ENCODE assay signal across 12 cellular contexts in genomic region chr2:150479075-150479915, GRCh38. TPM values are rescaled to one million over a fixed set of nuclear protein-coding genes. Genes with fewer than 3 reads are reported as not detected.
A peak's percentile ranks its signal among the peaks of the same experiment; 100 is the strongest.
DNase-seq lines count a peak whose midpoint lies in the region; ATAC-seq and TF ChIP-seq lines count a peak whose summit lies in the region.
"Had no signal": no experiment of that assay in that cellular context is flagged by ENCODE, and none has a peak within 500 bp of the region (broad histone marks: within the 10 kb centered on the region; RNA-seq: fewer than 3 reads in every experiment).

No MANE protein-coding gene starts in this region.

- CTCF ChIA-PET in WTC11 (lab: Charles Lee) = no interaction called here

- H3K9me3 ChIP-seq in WERI-Rb-1 (ENCODE audit: severe bottlenecking) = no peaks in the 10 kb centered on the region

- H3K27me3 Mint-ChIP-seq in WTC11 (ENCODE audit: low read depth) = no peaks in the 10 kb centered on the region

- POLR2A ChIA-PET in WTC11 (lab: Charles Lee) = no interaction called here

- peak overlapping the region in 14 of 21 experiments; percentile 4 to 71 (median 50) for H3K27ac ChIP-seq in skin epidermis
- no peak overlapping the region for H3K27ac ChIP-seq in WERI-Rb-1

- peak overlapping the region; percentile 69 for H3K27ac Mint-ChIP-seq in WTC11
- H3K27ac Mint-ChIP-seq: naive thymus-derived CD8-positive, alpha-beta T cell had no signal

- H3K9me3 Mint-ChIP-seq in WTC11 = no peaks in the 10 kb centered on the region

- H3K36me3 Mint-ChIP-seq in WTC11 = peaks cover 43% of the 10 kb centered on the region
- H3K36me3 Mint-ChIP-seq: naive thymus-derived CD8-positive, alpha-beta T cell had no signal

- TF ChIP-seq CTCF in HFF-Myc (IDR thresholded peaks at IDR 0.05; ENCODE audit: low read depth, low read length, missing control alignments) = no peak
- no peak for TF ChIP-seq CTCF in WTC11 (IDR thresholded peaks at IDR 0.05)
- no peak for TF ChIP-seq CTCF in fibroblast of the aortic adventitia (IDR thresholded peaks at IDR 0.05; ENCODE audit: insufficient read depth, low read length)
- no peak for TF ChIP-seq CTCF in WERI-Rb-1 (IDR thresholded peaks at IDR 0.05; ENCODE audit: low read depth, low read length)

- H3K4me3 Mint-ChIP-seq in WTC11 = peak overlapping the region; percentile 33
- H3K4me3 Mint-ChIP-seq: naive thymus-derived CD8-positive, alpha-beta T cell had no signal

- DNase-seq in HFF-Myc (ENCODE audit: extremely low read depth, low read depth) = no peak
- no peak for DNase-seq in WTC11 (ENCODE audit: low spot score)
- peak; percentile 69 for DNase-seq in fibroblast of the aortic adventitia (ENCODE audit: low read depth)
- DNase-seq in WERI-Rb-1 = no peak
- DNase-seq in DMS79 (lab: John Stamatoyannopoulos, UW) = no peak
- DNase-seq: activated CD4-positive, CD25-positive, alpha-beta regulatory T cell treated with anti-CD3 and anti-CD28 coated beads, Interleukin-2, amount 50 U/mL, for 72 hours; naive thymus-derived CD8-positive, alpha-beta T cell; NCI-H1694 treated with DMSO at 0.1 percent for 48 hours; SHP77 had no signal

- ATAC-seq in WTC11 (no peak), GM18867 (IDR thresholded peaks at IDR 0.05; ENCODE audit: unreplicated experiment) (no peak), GM19324 (IDR thresholded peaks at IDR 0.05; ENCODE audit: low FRiP score, unreplicated experiment) (no peak)
- ATAC-seq: naive thymus-derived CD8-positive, alpha-beta T cell had no signal

- H3K4me1 Mint-ChIP-seq in WTC11 = peaks cover 89% of the 10 kb centered on the region
- H3K4me1 Mint-ChIP-seq: naive thymus-derived CD8-positive, alpha-beta T cell had no signal

- H3K4me3 ChIP-seq in HFF-Myc (replicated peaks; ENCODE audit: low read depth, low read length) = peak overlapping the region; percentile 23
- no peak overlapping the region for H3K4me3 ChIP-seq in fibroblast of the aortic adventitia (ENCODE audit: low read depth, low read length)
- no peak overlapping the region for H3K4me3 ChIP-seq in skin epidermis
- H3K4me3 ChIP-seq in WERI-Rb-1 (ENCODE audit: low read depth, low read length) = no peak overlapping the region

- no peaks in the 10 kb centered on the region for H3K36me3 ChIP-seq in WERI-Rb-1

- H3K27me3 ChIP-seq in WERI-Rb-1 (ENCODE audit: insufficient read depth, low read depth, severe bottlenecking) = no peaks in the 10 kb centered on the region

TF ChIP-seq in WTC11, 78 proteins besides CTCF, POLR2A, EP300 and RAD21:
- TF ChIP-seq MAX (CRISPR knock-in tag; IDR thresholded peaks at IDR 0.05) = no peak
- no peak for TF ChIP-seq ZNF423 (CRISPR knock-in tag; IDR thresholded peaks at IDR 0.05)
- TF ChIP-seq IRF2 (CRISPR knock-in tag; IDR thresholded peaks at IDR 0.05; ENCODE audit: borderline replicate concordance, low read depth) = no peak
- TF ChIP-seq PREB (CRISPR knock-in tag; IDR thresholded peaks at IDR 0.05; ENCODE audit: borderline replicate concordance) = no peak
- no peak for TF ChIP-seq NR1H2 (CRISPR knock-in tag; IDR thresholded peaks at IDR 0.05)
- TF ChIP-seq FOXP4 (CRISPR knock-in tag; IDR thresholded peaks at IDR 0.05) = no peak
TF ChIP-seq in WTC11: peak in this region for 0.

RNA-seq across cellular contexts. Expression of gene RND3, which starts 8.2 kb away (rescaled TPM):
- total RNA-seq in WTC11 (2021) = 50.6 to 64.4 TPM (median 55.8 TPM) in 3 replicates
- total RNA-seq in fibroblast of the aortic adventitia (ENCODE audit: low replicate concordance) = 154 and 321 TPM in 2 replicates
- total RNA-seq: naive thymus-derived CD8-positive, alpha-beta T cell had no signal
